ENCODE assay signal across 11 cellular contexts in the genomic region with DNA sequence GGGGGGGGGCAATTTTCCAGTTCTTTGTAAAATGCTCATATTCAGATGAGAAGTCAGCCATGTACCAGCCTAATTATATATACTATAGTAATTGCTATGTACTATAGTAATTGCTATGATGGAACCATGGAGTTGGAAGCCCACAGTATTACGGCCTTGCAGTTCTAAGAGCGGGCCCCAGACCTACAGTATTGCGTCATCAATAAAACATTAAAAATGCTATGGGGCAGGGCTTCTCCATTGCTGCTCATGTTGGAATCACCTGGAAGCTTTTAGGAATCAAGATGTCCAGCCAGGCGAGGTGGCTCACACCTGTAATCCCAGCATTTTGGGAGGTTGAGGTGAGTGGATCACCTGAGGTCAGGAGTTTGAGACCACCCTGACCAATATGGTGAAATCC.
"Had no signal": no experiment of that assay in that cellular context is flagged by ENCODE, and none has a peak within 500 bp of the region (broad histone marks: within the 10 kb centered on the region; RNA-seq: fewer than 3 reads in every experiment).

No MANE protein-coding gene starts in this region.

- ATAC-seq: GM23338, HCT116 had no signal

- H3K27ac ChIP-seq: GM23248 had no signal

- DNase-seq: GM23248, GOT3, H7, H9, HCEC 1CT, HFFc6 had no signal

- H2AFZ ChIP-seq: GM23248, GM23338 had no signal

- H3K9me3 Mint-ChIP-seq: H9 had no signal

- H3K4me3 ChIP-seq: GM23248, GM23338, HAP-1 had no signal

- H3K9ac ChIP-seq: GM23248 had no signal

- H3K36me3 ChIP-seq: HAP-1 had no signal

- FAIRE-seq: H1, H54 had no signal

- H3K9me3 ChIP-seq: HAP-1 had no signal

- H3K4me2 ChIP-seq: GM23338 had no signal

- H3K4me3 Mint-ChIP-seq: GM23338, H9, HFFc6 had no signal

- H3K27ac Mint-ChIP-seq: GM23338, H9, HFFc6 had no signal
